ENCODE assay signal across 10 cellular contexts in genomic region chr2:239926587-239927234, GRCh38.
DNase-seq lines count a peak whose midpoint lies in the region; ATAC-seq and TF ChIP-seq lines count a peak whose summit lies in the region.
"Had no signal": no experiment of that assay in that cellular context is flagged by ENCODE, and none has a peak within 500 bp of the region (broad histone marks: within the 10 kb centered on the region; RNA-seq: fewer than 3 reads in every experiment).

No MANE protein-coding gene starts in this region.

- H3K9me3 ChIP-seq in skeletal muscle satellite cell (replicated peaks; ENCODE audit: low read length) (no peaks in the 10 kb centered on the region), gastroesophageal sphincter (no peaks in the 10 kb centered on the region)
- H3K9me3 ChIP-seq: heart left ventricle had no signal

- peaks cover 3% of the 10 kb centered on the region for H3K36me3 Mint-ChIP-seq in activated CD8-positive, alpha-beta memory T cell treated with anti-CD3 and anti-CD28 coated beads, Interleukin-2, amount 10 ng/mL, durations not matched to agents 7 days and 5 days
- H3K36me3 Mint-ChIP-seq in nephron progenitor cell (ENCODE audit: low read depth), result no peaks in the 10 kb centered on the region

- H3K27ac ChIP-seq in gastroesophageal sphincter, result no peak overlapping the region
- H3K27ac ChIP-seq: heart left ventricle had no signal

- 73 to 86% methylated on average over 5 to 8 of the region's 9 CpGs for WGBS in gastroesophageal sphincter (ENCODE audit: low coverage in 1 of 2), 2 donors

- ATAC-seq in activated CD8-positive, alpha-beta memory T cell treated with anti-CD3 and anti-CD28 coated beads, Interleukin-2, amount 10 ng/mL, durations not matched to agents 7 days and 5 days, result no peak
- ATAC-seq in gastroesophageal sphincter, result no peak

- TF ChIP-seq CTCF in gastroesophageal sphincter (IDR thresholded peaks at IDR 0.05) (no peak), nephron progenitor cell (IDR thresholded peaks at IDR 0.05) (no peak)

- no peak overlapping the region for H3K4me3 Mint-ChIP-seq in activated CD8-positive, alpha-beta memory T cell treated with anti-CD3 and anti-CD28 coated beads, Interleukin-2, amount 10 ng/mL, durations not matched to agents 7 days and 5 days
- no peak overlapping the region for H3K4me3 Mint-ChIP-seq in nephron progenitor cell

- DNase-seq in activated CD8-positive, alpha-beta memory T cell treated with anti-CD3 and anti-CD28 coated beads, Interleukin-2, amount 10 ng/mL, durations not matched to agents 7 days and 5 days, result peak; percentile 28
- DNase-seq in activated CD8-positive, alpha-beta memory T cell treated with anti-CD3 and anti-CD28 coated beads for 24 hours, result no peak
- DNase-seq in LHCN-M2 (ENCODE audit: low read depth), result peak; percentile 25
- DNase-seq in amniotic epithelial cell (ENCODE audit: low read depth), result peak; percentile 18
- DNase-seq in activated CD4-positive, CD25-positive, alpha-beta regulatory T cell (lab: John Stamatoyannopoulos, UW), result no peak
- DNase-seq in nephron progenitor cell, result no peak
- DNase-seq: NCI-H526 had no signal

- no peak overlapping the region for H3K4me3 ChIP-seq in skeletal muscle satellite cell (ENCODE audit: low read length)
- no peak overlapping the region for H3K4me3 ChIP-seq in gastroesophageal sphincter

- no peaks in the 10 kb centered on the region for H3K9me3 Mint-ChIP-seq in activated CD8-positive, alpha-beta memory T cell treated with anti-CD3 and anti-CD28 coated beads, Interleukin-2, amount 10 ng/mL, durations not matched to agents 7 days and 5 days (ENCODE audit: low read depth)
- peaks cover 36% of the 10 kb centered on the region for H3K9me3 Mint-ChIP-seq in nephron progenitor cell

- H3K27me3 ChIP-seq in skeletal muscle satellite cell (ENCODE audit: control insufficient read depth, insufficient read depth, low read length) (no peaks in the 10 kb centered on the region), gastroesophageal sphincter (no peaks in the 10 kb centered on the region)
- H3K27me3 ChIP-seq: heart left ventricle had no signal

- H3K36me3 ChIP-seq in skeletal muscle satellite cell (ENCODE audit: insufficient read depth, low read length), result no peaks in the 10 kb centered on the region
- no peaks in the 10 kb centered on the region for H3K36me3 ChIP-seq in gastroesophageal sphincter
- H3K36me3 ChIP-seq: heart left ventricle had no signal

- H3K4me1 ChIP-seq in skeletal muscle satellite cell (ENCODE audit: control insufficient read depth, insufficient read depth, low read length) (peaks cover 13% of the 10 kb centered on the region), gastroesophageal sphincter (no peaks in the 10 kb centered on the region)

- peak overlapping the region; percentile 51 for H3K4me2 ChIP-seq in skeletal muscle satellite cell (ENCODE audit: low read length)

- TF ChIP-seq EP300 in gastroesophageal sphincter (IDR thresholded peaks at IDR 0.05), result no peak

- H3K9ac ChIP-seq in skeletal muscle satellite cell (ENCODE audit: low read depth, low read length), result no peak overlapping the region

- H3K27me3 Mint-ChIP-seq in activated CD8-positive, alpha-beta memory T cell treated with anti-CD3 and anti-CD28 coated beads, Interleukin-2, amount 10 ng/mL, durations not matched to agents 7 days and 5 days, result peaks cover 18% of the 10 kb centered on the region
- H3K27me3 Mint-ChIP-seq in nephron progenitor cell (ENCODE audit: low read depth, poor library complexity), result peaks cover 15% of the 10 kb centered on the region

- CTCF ChIA-PET in activated CD8-positive, alpha-beta memory T cell treated with anti-CD3 and anti-CD28 coated beads, Interleukin-2, amount 10 ng/mL, durations not matched to agents 7 days and 5 days (lab: Charles Lee), result interaction anchor here (0.9 to 1.3 kb wide), 4 partner anchors 8 to 19 kb away, joined by 3 to 5 read pairs (median 4); no protein-coding TSS in a partner anchor

- peaks cover 32% of the 10 kb centered on the region for H3K4me1 Mint-ChIP-seq in activated CD8-positive, alpha-beta memory T cell treated with anti-CD3 and anti-CD28 coated beads, Interleukin-2, amount 10 ng/mL, durations not matched to agents 7 days and 5 days
- H3K4me1 Mint-ChIP-seq in nephron progenitor cell, result no peaks in the 10 kb centered on the region

- H3K27ac Mint-ChIP-seq in activated CD8-positive, alpha-beta memory T cell treated with anti-CD3 and anti-CD28 coated beads, Interleukin-2, amount 10 ng/mL, durations not matched to agents 7 days and 5 days, result peak overlapping the region; percentile 5
- no peak overlapping the region for H3K27ac Mint-ChIP-seq in nephron progenitor cell

- TF ChIP-seq POLR2A in gastroesophageal sphincter (IDR thresholded peaks at IDR 0.05), result no peak

Comparison
In these comparisons a context has a peak if more than half of its experiments do, and no peak if none do; other contexts are left out.
1. DNase-seq: peak in activated CD8-positive, alpha-beta memory T cell treated with anti-CD3 and anti-CD28 coated beads, Interleukin-2, amount 10 ng/mL, durations not matched to agents 7 days and 5 days (single experiment), LHCN-M2 (single experiment) and amniotic epithelial cell (single experiment); none in activated CD8-positive, alpha-beta memory T cell treated with anti-CD3 and anti-CD28 coated beads for 24 hours (single experiment), activated CD4-positive, CD25-positive, alpha-beta regulatory T cell (0 of 4) and nephron progenitor cell (single experiment).